Comparison of ENCODE assay signal across 1 cellular context in genomic region chr6:106084106-106084963, GRCh38.
TF ChIP-seq lines count a peak whose summit lies in the region.

No MANE protein-coding gene starts in this region.

TF ChIP-seq in HepG2, 621 proteins besides CTCF, POLR2A, EP300 and RAD21 (continued from another document):
- no peak for TF ChIP-seq MYNN (CRISPR knock-in tag; IDR thresholded peaks at IDR 0.05; ENCODE audit: low read depth)
